1 cellular context compared by ENCODE assay signal in genomic region chr6:118648866-118649554, GRCh38.
TF ChIP-seq lines count a peak whose summit lies in the region.

No MANE protein-coding gene starts in this region.

TF ChIP-seq in endothelial cell of umbilical vein, 7 proteins besides CTCF, POLR2A, EP300 and RAD21 (continued from another document):
- TF ChIP-seq MAX (IDR thresholded peaks at IDR 0.05; ENCODE audit: insufficient read depth, insufficient read length) (no peak), EZH2 (IDR thresholded peaks at IDR 0.05; ENCODE audit: borderline replicate concordance, low read depth, low read length, severe bottlenecking) (no peak), POLR2AphosphoS5 (IDR thresholded peaks at IDR 0.05; ENCODE audit: insufficient read depth, low read depth, low read length) (no peak), GATA2 (IDR thresholded peaks at IDR 0.05; ENCODE audit: insufficient read depth, insufficient read length, low read depth, low read length) (no peak), MYC (IDR thresholded peaks at IDR 0.05; ENCODE audit: low read depth, low read length) (no peak), JUN (IDR thresholded peaks at IDR 0.05; ENCODE audit: borderline replicate concordance, insufficient read depth, insufficient read length, low read depth) (no peak)
